Comparison of ENCODE assay signal across 8 cellular contexts in the genomic region with DNA sequence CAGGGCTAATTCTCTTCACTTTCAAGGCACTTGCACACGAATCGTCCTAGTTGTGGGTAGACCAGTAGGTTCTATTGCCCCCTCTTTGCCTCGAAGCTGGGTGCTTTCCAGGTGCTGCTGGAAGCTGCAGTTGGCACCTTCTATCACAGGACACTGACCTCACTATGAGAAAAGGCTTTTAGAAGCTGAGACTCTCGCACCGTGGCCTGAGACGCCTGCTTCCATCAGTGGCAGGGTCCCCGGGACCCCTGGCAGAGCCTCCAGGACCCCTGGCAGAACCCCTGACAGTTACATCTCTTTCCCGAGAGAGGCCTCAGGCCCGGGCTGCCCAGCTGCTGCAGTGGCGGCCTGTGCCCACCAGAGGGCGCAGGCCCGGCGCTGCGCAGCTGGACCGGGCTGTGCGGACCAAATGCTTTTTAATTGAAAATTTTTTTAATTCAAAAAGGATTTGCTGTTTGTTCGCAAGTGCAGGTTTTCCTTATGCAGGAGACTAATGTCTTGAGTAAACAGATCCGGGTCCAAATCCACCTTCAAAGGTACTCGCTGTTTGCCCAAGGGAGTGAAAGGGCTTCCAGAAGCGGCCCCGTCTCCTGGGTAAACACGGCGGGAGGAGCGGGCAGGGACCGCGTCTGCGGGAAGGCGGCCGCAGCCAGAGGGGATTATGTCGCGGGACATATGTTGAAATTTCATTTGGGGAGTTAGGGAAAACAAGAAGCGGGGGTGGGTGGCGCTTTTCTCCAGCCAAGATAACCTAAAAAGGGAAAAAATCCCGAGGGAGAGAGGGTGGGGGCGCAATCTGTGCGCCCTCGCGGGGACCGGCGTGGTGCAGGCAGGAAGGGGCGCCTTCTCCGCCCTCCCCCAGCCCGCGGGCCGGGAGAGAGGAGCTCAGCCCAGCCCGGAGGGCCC.
DNase-seq lines count a peak whose midpoint lies in the region; ATAC-seq and TF ChIP-seq lines count a peak whose summit lies in the region.

No MANE protein-coding gene starts in this region.

- no peaks in the 10 kb centered on the region for H3K36me3 Mint-ChIP-seq in chondrocyte (ENCODE audit: low read depth)

- no peak overlapping the region for H3K27ac ChIP-seq in left lung

- peak overlapping the region; percentile 75 for H3K4me3 Mint-ChIP-seq in chondrocyte (ENCODE audit: unreplicated experiment)

- H3K27me3 Mint-ChIP-seq in chondrocyte (ENCODE audit: low read depth) = no peaks in the 10 kb centered on the region

- H3K4me3 ChIP-seq in GM06990 (replicated peaks; ENCODE audit: low read depth, low read length) (no peak overlapping the region), MG63 (peak overlapping the region; percentile 43), WI38 (ENCODE audit: low read depth, low read length) (peak overlapping the region; percentile 55), left lung (peak overlapping the region; percentile 13 to 23)

- H3K36me3 ChIP-seq in GM06990 (ENCODE audit: control insufficient read depth, insufficient read depth, low read length) (no peaks in the 10 kb centered on the region), MG63 (no peaks in the 10 kb centered on the region), left lung (peaks cover 0 to 13% of the 10 kb centered on the region in 2 donors)

- ATAC-seq in left lung = peak; percentile 86
- no peak for ATAC-seq in HG03139 (IDR thresholded peaks at IDR 0.05; ENCODE audit: unreplicated experiment)
- ATAC-seq in HG03108 (IDR thresholded peaks at IDR 0.05; ENCODE audit: unreplicated experiment) = no peak

- DNase-seq in GM06990 (ENCODE audit: extremely low read depth, insufficient read length) (peak; percentile 43), MG63 (peak; percentile 31), chondrocyte (ENCODE audit: low spot score) (peak; percentile 62), left lung (peak in 1 of 2 donors; percentile 91)
- DNase-seq in stimulated activated CD8-positive, alpha-beta memory T cell treated with anti-CD3 and anti-CD28 coated beads, Interleukin-4, amount 100 ng/mL, for 48 hours = peak; percentile 63

- H3K9me3 ChIP-seq in MG63 (no peaks in the 10 kb centered on the region), left lung (no peaks in the 10 kb centered on the region)

- TF ChIP-seq CTCF in GM06990 (IDR thresholded peaks at IDR 0.05; ENCODE audit: insufficient read depth, low read length, poor library complexity, severe bottlenecking) = peak; percentile 99
- peak; percentile 99 for TF ChIP-seq CTCF in WI38 (IDR thresholded peaks at IDR 0.05; ENCODE audit: low read depth, low read length)
- TF ChIP-seq CTCF in chondrocyte (IDR thresholded peaks at IDR 0.05) = peak; percentile 100
- peak; percentile 100 for TF ChIP-seq CTCF in left lung (IDR thresholded peaks at IDR 0.05)

- H3K4me1 Mint-ChIP-seq in chondrocyte (ENCODE audit: low read depth) = peaks cover 24% of the 10 kb centered on the region

- intact Hi-C loops in left lung (cut with DNase I) = no loop called here

- H3K27me3 ChIP-seq in GM06990 (replicated peaks; ENCODE audit: control insufficient read depth, insufficient read depth, low read length) = peaks cover 5% of the 10 kb centered on the region
- no peaks in the 10 kb centered on the region for H3K27me3 ChIP-seq in MG63
- H3K27me3 ChIP-seq in left lung = peaks cover 0 to 15% of the 10 kb centered on the region in 2 donors

- H3K9me3 Mint-ChIP-seq in chondrocyte (ENCODE audit: low read depth) = no peaks in the 10 kb centered on the region

- H3K27ac Mint-ChIP-seq in chondrocyte (ENCODE audit: unreplicated experiment) = no peak overlapping the region

- peaks cover 6 to 33% of the 10 kb centered on the region in 2 donors for H3K4me1 ChIP-seq in left lung
